17 cellular contexts compared by ENCODE assay signal in genomic region chr14:102966256-102966655, GRCh38. TPM values are rescaled to one million over a fixed set of nuclear protein-coding genes. Genes with fewer than 3 reads are reported as not detected.
A peak's percentile ranks its signal among the peaks of the same experiment; 100 is the strongest.
DNase-seq lines count a peak whose midpoint lies in the region; ATAC-seq, FAIRE-seq and TF ChIP-seq lines count a peak whose summit lies in the region.
"Had no signal": no experiment of that assay in that cellular context is flagged by ENCODE, and none has a peak within 500 bp of the region (broad histone marks: within the 10 kb centered on the region; RNA-seq: fewer than 3 reads in every experiment).

No MANE protein-coding gene starts in this region.

- BruUV-seq in Calu3 (replicated peaks; lab: Mats Ljungman, UMichigan), result no TSS peak

- H3K36me3 ChIP-seq in kidney (ENCODE audit: control insufficient read depth in 1 of 2, insufficient read depth in 2 of 2, low read length in 2 of 2), result peaks cover 44 to 85% of the 10 kb centered on the region in 2 donors
- H3K36me3 ChIP-seq in spleen, result peaks cover 0 to 100% (median 90%) of the 10 kb centered on the region in 6 donors
- peaks cover 0 to 99% of the 10 kb centered on the region in 2 donors for H3K36me3 ChIP-seq in adrenal gland (replicated peaks in 1 of 2)

- TF ChIP-seq POLR2A in spleen (IDR thresholded peaks at IDR 0.05), result no peak
- no peak for TF ChIP-seq POLR2A in adrenal gland (IDR thresholded peaks at IDR 0.05)

- no peaks in the 10 kb centered on the region for H3K9me3 ChIP-seq in kidney (ENCODE audit: control insufficient read depth in 1 of 2, low read length in 2 of 2)
- H3K9me3 ChIP-seq in spleen, result no peaks in the 10 kb centered on the region
- H3K9me3 ChIP-seq in adrenal gland (replicated peaks in 1 of 3), result no peaks in the 10 kb centered on the region
- H3K9me3 ChIP-seq in T-helper 17 cell (ENCODE audit: control insufficient read depth, low read length, poor library complexity, severe bottlenecking), result no peaks in the 10 kb centered on the region
- H3K9me3 ChIP-seq: HAP-1 had no signal

- no peaks in the 10 kb centered on the region for H3K4me1 Mint-ChIP-seq in chondrocyte (ENCODE audit: low read depth)
- H3K4me1 Mint-ChIP-seq in T-helper 17 cell, result no peaks in the 10 kb centered on the region
- H3K4me1 Mint-ChIP-seq in Calu3 (ENCODE audit: low read depth, unreplicated experiment), result no peaks in the 10 kb centered on the region
- H3K4me1 Mint-ChIP-seq: CD4-positive, alpha-beta memory T cell; GM23338 had no signal

- H3K4me3 Mint-ChIP-seq in chondrocyte (ENCODE audit: unreplicated experiment), result no peak overlapping the region
- H3K4me3 Mint-ChIP-seq in T-helper 17 cell, result no peak overlapping the region
- no peak overlapping the region for H3K4me3 Mint-ChIP-seq in Calu3 (ENCODE audit: low read depth, unreplicated experiment)
- H3K4me3 Mint-ChIP-seq: CD4-positive, alpha-beta memory T cell; GM23338; HFFc6 had no signal

- intact Hi-C loops in kidney (cut with DNase I) (no loop called here), spleen (cut with DNase I; ENCODE audit: low total_unique reads) (no loop called here), adrenal gland (cut with DNase I) (no loop called here), Calu3 (cut with micrococcal nuclease; ENCODE audit: unreplicated experiment) (no loop called here), posterior vena cava (cut with DNase I) (no loop called here)

- TF ChIP-seq CTCF in chondrocyte (IDR thresholded peaks at IDR 0.05) (no peak), kidney (IDR thresholded peaks at IDR 0.05; ENCODE audit: borderline replicate concordance, extremely low read depth, insufficient read depth) (no peak), spleen (IDR thresholded peaks at IDR 0.05 in 8 of 11, conservative IDR thresholded peaks at IDR 0.05 in 3 of 11) (no peak), adrenal gland (IDR thresholded peaks at IDR 0.05) (no peak), Calu3 (IDR thresholded peaks at IDR 0.05; ENCODE audit: unreplicated experiment) (no peak)

- no peaks in the 10 kb centered on the region for H3K9me3 Mint-ChIP-seq in chondrocyte (ENCODE audit: low read depth)
- no peaks in the 10 kb centered on the region for H3K9me3 Mint-ChIP-seq in Calu3 (ENCODE audit: low read depth, unreplicated experiment)
- H3K9me3 Mint-ChIP-seq: GM23338, HFFc6 had no signal

- ATAC-seq in T-helper 17 cell, result no peak
- ATAC-seq: GM23338 had no signal

- 92 to 95% (median 93%) methylated on average over 15 of the region's 15 CpGs for WGBS in spleen, 5 donors
- 93 to 97% (median 97%) methylated on average over 14 to 15 of the region's 15 CpGs for WGBS in adrenal gland, 4 donors

- no peaks in the 10 kb centered on the region for H3K27me3 ChIP-seq in spleen (replicated peaks in 1 of 7)
- H3K27me3 ChIP-seq in adrenal gland, result no peaks in the 10 kb centered on the region

- H3K36me3 Mint-ChIP-seq in chondrocyte (ENCODE audit: low read depth) (peaks cover 44% of the 10 kb centered on the region), T-helper 17 cell (ENCODE audit: low read depth) (peaks cover 5% of the 10 kb centered on the region), Calu3 (ENCODE audit: insufficient read depth, unreplicated experiment) (peaks cover 74% of the 10 kb centered on the region)

- H3K27ac ChIP-seq in kidney (ENCODE audit: low read depth in 2 of 2, low read length in 2 of 2), result no peak overlapping the region
- no peak overlapping the region for H3K27ac ChIP-seq in spleen
- H3K27ac ChIP-seq in adrenal gland, result no peak overlapping the region

- H3K27ac Mint-ChIP-seq in chondrocyte (ENCODE audit: unreplicated experiment) (no peak overlapping the region), T-helper 17 cell (no peak overlapping the region), Calu3 (ENCODE audit: unreplicated experiment) (no peak overlapping the region)
- H3K27ac Mint-ChIP-seq: CD4-positive, alpha-beta memory T cell; GM23338; HFFc6 had no signal

- no peak overlapping the region for H3K9ac ChIP-seq in kidney (ENCODE audit: low read length in 2 of 2)

- FAIRE-seq in kidney (lab: Jason Lieb, UNC), result no peak
- FAIRE-seq: G401.6 had no signal

- no peaks in the 10 kb centered on the region for H3K27me3 Mint-ChIP-seq in chondrocyte (ENCODE audit: low read depth)
- no peaks in the 10 kb centered on the region for H3K27me3 Mint-ChIP-seq in T-helper 17 cell
- H3K27me3 Mint-ChIP-seq in Calu3 (ENCODE audit: unreplicated experiment), result no peaks in the 10 kb centered on the region
- H3K27me3 Mint-ChIP-seq: CD4-positive, alpha-beta memory T cell had no signal

- no peak overlapping the region for H3K4me3 ChIP-seq in kidney (ENCODE audit: low read length in 2 of 2)
- no peak overlapping the region for H3K4me3 ChIP-seq in spleen
- no peak overlapping the region for H3K4me3 ChIP-seq in adrenal gland
- H3K4me3 ChIP-seq: GM23338, HAP-1 had no signal

- DNase-seq in chondrocyte (ENCODE audit: low spot score) (peak; percentile 36), kidney (peak; percentile 10), spleen (peak; percentile 51), adrenal gland (no peak), T-helper 17 cell (no peak), Calu3 (no peak), posterior vena cava (ENCODE audit: low spot score) (no peak)
- DNase-seq: C1 segment of cervical spinal cord; CD4-positive, alpha-beta memory T cell; COR-L47; DMS153; DND-41; HFFc6 had no signal

- H3K4me1 ChIP-seq in kidney (ENCODE audit: control insufficient read depth in 1 of 2, insufficient read depth in 1 of 2, low read depth in 1 of 2, low read length in 2 of 2) (no peaks in the 10 kb centered on the region), spleen (no peaks in the 10 kb centered on the region), adrenal gland (replicated peaks in 1 of 2) (no peaks in the 10 kb centered on the region)
- H3K4me1 ChIP-seq: HAP-1 had no signal

- CTCF ChIA-PET in Calu3 (lab: Charles Lee), result no interaction called here

RNA-seq across cellular contexts. Expression of gene AMN, which starts 43.8 kb away (rescaled TPM):
- total RNA-seq in chondrocyte (0.30 to 0.38 TPM in 2 of 3 replicates, not detected in the other), kidney (58.0 TPM), spleen (1 to 10 TPM in 6 of 7 donors, under 1 TPM in 1; 0.65 to 3.0 (median 2.4) TPM), adrenal gland (under 1 TPM in 5 of 8 donors, not detected in 3; 0.07 to 0.65 (median 0.34) TPM), T-helper 17 cell (1 to 10 TPM in 1 of 2 donors, under 1 TPM in 1; 0.65 to 2.3 TPM), Calu3 (2022) (13.7 and 17.0 TPM in 2 replicates), posterior vena cava (under 1 TPM in 1 of 2 donors, not detected in 1; 0.10 TPM)
- polyA plus RNA-seq in kidney (ENCODE audit: insufficient read depth, low read depth, low replicate concordance) (121 TPM), spleen (1 to 10 TPM; 1.6 to 2.2 (median 2.1) TPM), adrenal gland (1 to 10 TPM in 1 of 3 donors, under 1 TPM in 1, not detected in 1; 0.48 to 3.6 TPM)
- total RNA-seq: H4, HFFc6 had no signal

Comparison
In these comparisons a context has a peak if more than half of its experiments do, and no peak if none do; other contexts are left out.
1. DNase-seq: peak in chondrocyte (single experiment), kidney (single experiment) and spleen (single experiment); none in adrenal gland (0 of 7), T-helper 17 cell (0 of 3), Calu3 (single experiment) and posterior vena cava (single experiment).